Comparison of ENCODE assay signal across 18 cellular contexts in genomic region chr19:19778666-19779065, GRCh38. TPM values are rescaled to one million over a fixed set of nuclear protein-coding genes. Genes with fewer than 3 reads are reported as not detected.
DNase-seq lines count a peak whose midpoint lies in the region; ATAC-seq, FAIRE-seq and TF ChIP-seq lines count a peak whose summit lies in the region.
"Had no signal": no experiment of that assay in that cellular context is flagged by ENCODE, and none has a peak within 500 bp of the region (broad histone marks: within the 10 kb centered on the region; RNA-seq: fewer than 3 reads in every experiment).

No MANE protein-coding gene starts in this region.

- H2AFZ ChIP-seq in HepG2 (ENCODE audit: low read length) = no peak overlapping the region

- no peak for FAIRE-seq in HepG2 (lab: Jason Lieb, UNC)
- FAIRE-seq: GM12892 had no signal

- intact Hi-C loops in activated CD8-positive, alpha-beta T cell treated with anti-CD3 and anti-CD28 coated beads for 36 hours (cut with micrococcal nuclease) = no loop called here
- intact Hi-C loops in HepG2 (cut with micrococcal nuclease; ENCODE audit: unreplicated experiment) = loop anchor here (5.0 kb wide), 1 partner anchor 89 kb away; the partner anchor contains the start of gene ZNF253
- intact Hi-C loops in colonic mucosa (cut with DNase I) = loop anchor here (5.0 kb wide), 1 partner anchor 46 kb away; the partner anchor contains the start of gene ZNF14

- no peak for TF ChIP-seq RAD21 in HepG2 (CRISPR knock-in tag; IDR thresholded peaks at IDR 0.05)

- no TSS peak for BruUV-seq in HepG2 (replicated peaks; lab: Mats Ljungman, UMichigan)

- no peak for TF ChIP-seq POLR2A in HepG2 (IDR thresholded peaks at IDR 0.05; ENCODE audit: insufficient read depth in 1 of 2, low read depth in 2 of 2, low read length in 2 of 2)

- no peak for DNase-seq in activated naive CD4-positive, alpha-beta T cell (lab: John Stamatoyannopoulos, UW)
- DNase-seq in activated CD8-positive, alpha-beta T cell treated with anti-CD3 and anti-CD28 coated beads for 36 hours = no peak
- DNase-seq in immature natural killer cell (no peak), HepG2 (ENCODE audit: low spot score) (no peak), COLO829 (ENCODE audit: low spot score) (no peak), colonic mucosa (no peak)
- DNase-seq in stimulated activated naive CD8-positive, alpha-beta T cell treated with anti-CD3 and anti-CD28 coated beads, Interleukin-15, amount 100 ng/mL, for 72 hours = no peak
- DNase-seq: activated CD4-positive, alpha-beta T cell treated with anti-CD3 and anti-CD28 coated beads, Interleukin-2, amount 50 U/mL, for 1 hour; body of pancreas; dorsolateral prefrontal cortex; esophagus squamous epithelium; GF-D8; islet precursor cell; Karpas-422; NCI-H1417 had no signal

- H3K4me1 ChIP-seq in HepG2 (ENCODE audit: insufficient read depth, low read length) = peaks cover 30% of the 10 kb centered on the region
- peaks cover 9% of the 10 kb centered on the region for H3K4me1 ChIP-seq in colonic mucosa

- no peaks in the 10 kb centered on the region for H4K20me1 ChIP-seq in HepG2 (ENCODE audit: insufficient read depth, low read length)

- no peaks in the 10 kb centered on the region for H3K27me3 Mint-ChIP-seq in activated naive CD4-positive, alpha-beta T cell treated with anti-CD3 and anti-CD28 coated beads, Interleukin-2, amount 50 U/mL, for 24 hours
- no peaks in the 10 kb centered on the region for H3K27me3 Mint-ChIP-seq in activated CD8-positive, alpha-beta T cell treated with anti-CD3 and anti-CD28 coated beads for 36 hours
- peaks cover 0 to 1% (median 0%) of the 10 kb centered on the region in 3 donors for H3K27me3 Mint-ChIP-seq in immature natural killer cell (ENCODE audit: low read depth in 3 of 3)
- H3K27me3 Mint-ChIP-seq in stimulated activated naive CD8-positive, alpha-beta T cell treated with anti-CD3 and anti-CD28 coated beads, Interleukin-15, amount 100 ng/mL, for 72 hours = no peaks in the 10 kb centered on the region

- peaks cover 69% of the 10 kb centered on the region for H3K4me1 Mint-ChIP-seq in activated naive CD4-positive, alpha-beta T cell treated with anti-CD3 and anti-CD28 coated beads, Interleukin-2, amount 50 U/mL, for 24 hours
- H3K4me1 Mint-ChIP-seq in activated CD8-positive, alpha-beta T cell treated with anti-CD3 and anti-CD28 coated beads for 36 hours (ENCODE audit: low read depth) = peaks cover 62% of the 10 kb centered on the region
- peaks cover 51 to 79% of the 10 kb centered on the region in 2 donors for H3K4me1 Mint-ChIP-seq in immature natural killer cell
- H3K4me1 Mint-ChIP-seq in stimulated activated naive CD8-positive, alpha-beta T cell treated with anti-CD3 and anti-CD28 coated beads, Interleukin-15, amount 100 ng/mL, for 72 hours = peaks cover 71% of the 10 kb centered on the region

- ATAC-seq in activated CD8-positive, alpha-beta T cell treated with anti-CD3 and anti-CD28 coated beads for 36 hours = no peak
- no peak for ATAC-seq in stimulated activated naive CD8-positive, alpha-beta T cell treated with anti-CD3 and anti-CD28 coated beads, Interleukin-15, amount 100 ng/mL, for 72 hours
- ATAC-seq in HepG2 = no peak
- ATAC-seq: body of pancreas, sciatic nerve had no signal

- H3K27ac ChIP-seq in HepG2 (ENCODE audit: extremely low read length, insufficient read depth, low read length) (no peak overlapping the region), colonic mucosa (no peak overlapping the region)
- H3K27ac ChIP-seq: body of pancreas, dorsolateral prefrontal cortex, esophagus squamous epithelium had no signal

- H3K4me3 Mint-ChIP-seq in activated naive CD4-positive, alpha-beta T cell treated with anti-CD3 and anti-CD28 coated beads, Interleukin-2, amount 50 U/mL, for 24 hours = peak overlapping the region; percentile 99
- H3K4me3 Mint-ChIP-seq in activated CD8-positive, alpha-beta T cell treated with anti-CD3 and anti-CD28 coated beads for 36 hours = peak overlapping the region; percentile 97
- H3K4me3 Mint-ChIP-seq in immature natural killer cell = peak overlapping the region in 4 of 5 donors; percentile 49 to 99 (median 98)
- H3K4me3 Mint-ChIP-seq in stimulated activated naive CD8-positive, alpha-beta T cell treated with anti-CD3 and anti-CD28 coated beads, Interleukin-15, amount 100 ng/mL, for 72 hours = peak overlapping the region; percentile 92 to 93

- H3K27me3 ChIP-seq in HepG2 (ENCODE audit: control insufficient read depth in 1 of 2, insufficient read depth in 2 of 2, low read length in 2 of 2) (no peaks in the 10 kb centered on the region; a peak in 1 of 5 replicates), colonic mucosa (no peaks in the 10 kb centered on the region)
- H3K27me3 ChIP-seq: body of pancreas, dorsolateral prefrontal cortex, esophagus squamous epithelium had no signal

- H3K4me3 ChIP-seq in HepG2 (replicated peaks in 1 of 3; ENCODE audit: insufficient read depth in 1 of 3, low read depth in 2 of 3, low read length in 3 of 3) (no peak overlapping the region), colonic mucosa (no peak overlapping the region)
- H3K4me3 ChIP-seq: body of pancreas, dorsolateral prefrontal cortex, esophagus squamous epithelium had no signal

- TF ChIP-seq CTCF in activated CD8-positive, alpha-beta T cell treated with anti-CD3 and anti-CD28 coated beads for 36 hours (IDR thresholded peaks at IDR 0.05) = no peak
- TF ChIP-seq CTCF in HepG2 (CRISPR knock-in tag; IDR thresholded peaks at IDR 0.05) (no peak), colonic mucosa (IDR thresholded peaks at IDR 0.05) (no peak)

- 0 out of 5 replicates have a peak, but pooled peaks cover 0 to 2% of the 10 kb centered on the region in 2 experiments for H3K36me3 ChIP-seq in HepG2 (replicated peaks in 1 of 2; ENCODE audit: control insufficient read depth in 1 of 2, insufficient read depth in 2 of 2, low read length in 2 of 2)
- no peaks in the 10 kb centered on the region for H3K36me3 ChIP-seq in colonic mucosa

- in situ Hi-C loops in HepG2 (cut with HindIII; ENCODE audit: extremely low pct_ligation_motif_present, low pct_unique_long_range_greater_than_20kb) = no loop called here

- H3K9ac ChIP-seq in HepG2 (ENCODE audit: insufficient read depth, low read depth, low read length) (no peak overlapping the region), colonic mucosa (ENCODE audit: low read depth in 2 of 2, low read length in 2 of 2) (no peak overlapping the region)

- TF ChIP-seq EP300 in HepG2 (IDR thresholded peaks at IDR 0.05; ENCODE audit: low read depth in 2 of 2, low read length in 2 of 2) (no peak), HepG2 (CRISPR knock-in tag; IDR thresholded peaks at IDR 0.05; ENCODE audit: borderline replicate concordance) (no peak)

- H3K36me3 Mint-ChIP-seq in activated naive CD4-positive, alpha-beta T cell treated with anti-CD3 and anti-CD28 coated beads, Interleukin-2, amount 50 U/mL, for 24 hours = peaks cover 27% of the 10 kb centered on the region
- H3K36me3 Mint-ChIP-seq in activated CD8-positive, alpha-beta T cell treated with anti-CD3 and anti-CD28 coated beads for 36 hours (ENCODE audit: low read depth) = peaks cover 60% of the 10 kb centered on the region
- H3K36me3 Mint-ChIP-seq in immature natural killer cell = no peaks in the 10 kb centered on the region

- no peaks in the 10 kb centered on the region for H3K9me3 ChIP-seq in HepG2 (ENCODE audit: low read length)
- no peaks in the 10 kb centered on the region for H3K9me3 ChIP-seq in colonic mucosa
- H3K9me3 ChIP-seq: body of pancreas had no signal

- H3K27ac Mint-ChIP-seq in activated naive CD4-positive, alpha-beta T cell treated with anti-CD3 and anti-CD28 coated beads, Interleukin-2, amount 50 U/mL, for 24 hours = peak overlapping the region; percentile 52
- peak overlapping the region; percentile 62 for H3K27ac Mint-ChIP-seq in activated CD8-positive, alpha-beta T cell treated with anti-CD3 and anti-CD28 coated beads for 36 hours
- peak overlapping the region in 4 of 6 donors; percentile 0 to 77 (median 54) for H3K27ac Mint-ChIP-seq in immature natural killer cell
- peak overlapping the region; percentile 75 to 87 for H3K27ac Mint-ChIP-seq in stimulated activated naive CD8-positive, alpha-beta T cell treated with anti-CD3 and anti-CD28 coated beads, Interleukin-15, amount 100 ng/mL, for 72 hours

- peaks cover 11% of the 10 kb centered on the region for H3K79me2 ChIP-seq in HepG2 (ENCODE audit: insufficient read depth, low read length)

- CTCF ChIA-PET in activated CD8-positive, alpha-beta T cell treated with anti-CD3 and anti-CD28 coated beads for 36 hours (lab: Charles Lee) = no interaction called here
- CTCF ChIA-PET in HepG2 (lab: Yijun Ruan, JAX; ENCODE audit: low intra/inter-chr PET ratio, low total read pairs) = no interaction called here

- WGBS in HepG2 (ENCODE audit: low lambda C conversion rate) = 98% methylated on average over 2 of the region's 2 CpGs

- peaks cover 6% of the 10 kb centered on the region for H3K9me3 Mint-ChIP-seq in activated naive CD4-positive, alpha-beta T cell treated with anti-CD3 and anti-CD28 coated beads, Interleukin-2, amount 50 U/mL, for 24 hours
- peaks cover 27% of the 10 kb centered on the region for H3K9me3 Mint-ChIP-seq in activated CD8-positive, alpha-beta T cell treated with anti-CD3 and anti-CD28 coated beads for 36 hours
- H3K9me3 Mint-ChIP-seq in immature natural killer cell = no peaks in the 10 kb centered on the region
- H3K9me3 Mint-ChIP-seq in stimulated activated naive CD8-positive, alpha-beta T cell treated with anti-CD3 and anti-CD28 coated beads, Interleukin-15, amount 100 ng/mL, for 72 hours = peaks cover 12 to 15% of the 10 kb centered on the region in 2 donors

- no peak overlapping the region for H3K4me2 ChIP-seq in HepG2 (ENCODE audit: low read depth, low read length)

- POLR2A ChIA-PET in activated CD8-positive, alpha-beta T cell treated with anti-CD3 and anti-CD28 coated beads for 36 hours (lab: Charles Lee) = interaction anchor here (1.1 to 1.2 kb wide), 2 partner anchors 45 to 116 kb away, joined by 3 read pairs; no protein-coding TSS in a partner anchor
- POLR2A ChIA-PET in HepG2 (lab: Yijun Ruan, JAX) = interaction anchor here (0.8 to 3.8 kb wide), 2 partner anchors 87 to 110 kb away, joined by 3 to 35 read pairs; partner anchors contain the start of genes ZNF101 and ZNF253

RNA-seq across cellular contexts. Expression of gene ZNF506, which starts 42.9 kb away (rescaled TPM):
- total RNA-seq in activated CD8-positive, alpha-beta T cell treated with anti-CD3 and anti-CD28 coated beads for 36 hours = 10 to 100 TPM; 45.5 to 48.7 TPM
- polyA plus RNA-seq in immature natural killer cell (10 to 100 TPM; 15.7 to 19.4 (median 17.1) TPM), HepG2 (2011; rRNA removed) (0.01 TPM in 1 of 2 replicates, not detected in the other)
- total RNA-seq in HepG2 (2016; rRNA removed; fragmentation: Illumina TruSeq; extraction: Trizol) (not detected in 2 replicates), colonic mucosa (10 to 100 TPM; 15.3 to 18.7 TPM)
- total RNA-seq in HepG2 (2016; cell fraction: cytosol; rRNA removed; fragmentation: Illumina TruSeq; extraction: Trizol; ENCODE audit: low read depth) = not detected in 2 replicates
- not detected in 2 replicates for total RNA-seq in HepG2 (2016; cell fraction: insoluble cytoplasmic fraction; rRNA removed; fragmentation: Illumina TruSeq; extraction: Trizol)
- not detected in 2 replicates for total RNA-seq in HepG2 (2016; cell fraction: membrane; rRNA removed; fragmentation: Illumina TruSeq; extraction: Trizol)
- total RNA-seq in HepG2 (2016; cell fraction: nucleus; rRNA removed; fragmentation: Illumina TruSeq; extraction: Trizol) = not detected in 2 replicates
- not detected in 2 replicates for polyA plus RNA-seq in HepG2 (2011; cell fraction: cytosol; rRNA removed)
- not detected in 2 replicates for polyA plus RNA-seq in HepG2 (2011; cell fraction: nucleus; rRNA removed)
- polyA plus RNA-seq in HepG2 (2012) = 0.20 and 0.54 TPM in 2 replicates
- not detected in 2 replicates for polyA plus RNA-seq in HepG2 (2016; cell fraction: cytosol; fragmentation: Illumina TruSeq; extraction: Trizol; ENCODE audit: low read depth)
- not detected in 2 replicates for polyA plus RNA-seq in HepG2 (2016; cell fraction: insoluble cytoplasmic fraction; fragmentation: Illumina TruSeq; extraction: Trizol; ENCODE audit: low read depth)
- not detected in 2 replicates for polyA plus RNA-seq in HepG2 (2016; cell fraction: membrane; fragmentation: Illumina TruSeq; extraction: Trizol; ENCODE audit: low read depth)
- polyA plus RNA-seq in HepG2 (2016; cell fraction: nucleus; fragmentation: Illumina TruSeq; extraction: Trizol; ENCODE audit: insufficient read depth, low read depth) = not detected in 2 replicates
- not detected in 2 replicates for polyA minus RNA-seq in HepG2 (2011; rRNA and poly(A)+ RNA removed; ENCODE audit: low replicate concordance)
- polyA minus RNA-seq in HepG2 (2011; cell fraction: cytosol; rRNA and poly(A)+ RNA removed) = not detected in 2 replicates
- polyA minus RNA-seq in HepG2 (2011; cell fraction: nucleus; rRNA and poly(A)+ RNA removed) = not detected in 2 replicates

RNA-seq across cellular contexts. Expression of gene ZNF14, which starts 45.8 kb away (rescaled TPM):
- 1 to 10 TPM; 8.6 to 9.3 TPM for total RNA-seq in activated CD8-positive, alpha-beta T cell treated with anti-CD3 and anti-CD28 coated beads for 36 hours
- polyA plus RNA-seq in immature natural killer cell (10 to 100 TPM in 1 of 3 donors, 1 to 10 TPM in 2; 5.4 to 14.1 (median 7.1) TPM), HepG2 (2011; rRNA removed) (1.5 and 1.9 TPM in 2 replicates)
- total RNA-seq in HepG2 (2016; rRNA removed; fragmentation: Illumina TruSeq; extraction: Trizol) (6.2 and 8.8 TPM in 2 replicates), colonic mucosa (1 to 10 TPM; 2.6 to 4.8 TPM)
- total RNA-seq in HepG2 (2016; cell fraction: cytosol; rRNA removed; fragmentation: Illumina TruSeq; extraction: Trizol; ENCODE audit: low read depth) = 1.2 and 1.4 TPM in 2 replicates
- total RNA-seq in HepG2 (2016; cell fraction: insoluble cytoplasmic fraction; rRNA removed; fragmentation: Illumina TruSeq; extraction: Trizol) = 5.8 and 9.2 TPM in 2 replicates
- 2.8 and 3.9 TPM in 2 replicates for total RNA-seq in HepG2 (2016; cell fraction: membrane; rRNA removed; fragmentation: Illumina TruSeq; extraction: Trizol)
- total RNA-seq in HepG2 (2016; cell fraction: nucleus; rRNA removed; fragmentation: Illumina TruSeq; extraction: Trizol) = 5.0 and 6.5 TPM in 2 replicates
- polyA plus RNA-seq in HepG2 (2011; cell fraction: cytosol; rRNA removed) = 0.97 and 1.4 TPM in 2 replicates
- polyA plus RNA-seq in HepG2 (2011; cell fraction: nucleus; rRNA removed) = 0.85 and 0.92 TPM in 2 replicates
- 3.0 and 3.3 TPM in 2 replicates for polyA plus RNA-seq in HepG2 (2012)
- 0.28 and 0.34 TPM in 2 replicates for polyA plus RNA-seq in HepG2 (2016; cell fraction: cytosol; fragmentation: Illumina TruSeq; extraction: Trizol; ENCODE audit: low read depth)
- polyA plus RNA-seq in HepG2 (2016; cell fraction: insoluble cytoplasmic fraction; fragmentation: Illumina TruSeq; extraction: Trizol; ENCODE audit: low read depth) = 4.4 and 5.6 TPM in 2 replicates
- 0.72 and 0.88 TPM in 2 replicates for polyA plus RNA-seq in HepG2 (2016; cell fraction: membrane; fragmentation: Illumina TruSeq; extraction: Trizol; ENCODE audit: low read depth)
- polyA plus RNA-seq in HepG2 (2016; cell fraction: nucleus; fragmentation: Illumina TruSeq; extraction: Trizol; ENCODE audit: insufficient read depth, low read depth) = 5.1 and 5.6 TPM in 2 replicates
- 0.33 and 1.2 TPM in 2 replicates for polyA minus RNA-seq in HepG2 (2011; rRNA and poly(A)+ RNA removed; ENCODE audit: low replicate concordance)
- polyA minus RNA-seq in HepG2 (2011; cell fraction: cytosol; rRNA and poly(A)+ RNA removed) = 2.7 and 4.2 TPM in 2 replicates
- 8.2 and 10.2 TPM in 2 replicates for polyA minus RNA-seq in HepG2 (2011; cell fraction: nucleus; rRNA and poly(A)+ RNA removed)

Comparison
In these comparisons a context has a peak if more than half of its experiments do, and no peak if none do; other contexts are left out.
1. RNA of gene ZNF506, which starts 42.9 kb away (total RNA-seq): 45.5 to 48.7 TPM in activated CD8-positive, alpha-beta T cell treated with anti-CD3 and anti-CD28 coated beads for 36 hours and 15.3 to 18.7 TPM in colonic mucosa; not detected in HepG2; every median in the first group is over 10 times any median in the second.
2. Peak in every context shown above with its lines, with median percentiles within 50 percentile points of each other: H3K27ac Mint-ChIP-seq and H3K4me3 Mint-ChIP-seq.